In genomic region chr15:36808401-36809160, GRCh38 we compare ENCODE assay signal across 1 cellular context.
TF ChIP-seq lines count a peak whose summit lies in the region.

No MANE protein-coding gene starts in this region.

TF ChIP-seq in IMR-90, 13 proteins besides CTCF, POLR2A, EP300 and RAD21 (continued from another document):
- no peak for TF ChIP-seq ELK1 (IDR thresholded peaks at IDR 0.05; ENCODE audit: borderline replicate concordance, low read depth, low read length)
